1 cellular context compared by ENCODE assay signal in the genomic region with DNA sequence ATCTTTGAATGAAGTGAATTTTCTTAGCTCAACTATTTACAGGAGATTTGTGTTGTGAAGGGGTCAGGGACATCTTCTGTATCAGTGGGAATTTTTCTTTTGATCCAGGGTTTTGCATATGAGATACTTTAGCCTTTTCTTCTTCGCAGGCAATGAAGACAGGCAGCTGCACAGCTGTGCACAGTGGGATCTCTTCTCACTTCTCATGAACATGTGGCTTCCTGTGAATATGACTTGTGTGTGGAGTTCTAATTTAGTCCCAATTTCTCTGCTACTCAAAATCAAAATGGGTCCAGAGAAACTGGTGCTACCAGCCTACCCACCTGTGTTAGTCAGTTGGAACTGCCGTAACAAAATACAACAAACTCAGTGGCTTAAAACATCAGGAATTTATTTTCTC.
TF ChIP-seq lines count a peak whose summit lies in the region.

No MANE protein-coding gene starts in this region.

TF ChIP-seq in IMR-90, 13 proteins besides CTCF, POLR2A, EP300 and RAD21:
- TF ChIP-seq CEBPB (IDR thresholded peaks at IDR 0.05; ENCODE audit: low read depth, low read length) (no peak), MXI1 (IDR thresholded peaks at IDR 0.05; ENCODE audit: borderline replicate concordance, low read depth, low read length) (no peak), NFE2L2 (IDR thresholded peaks at IDR 0.05; ENCODE audit: low read depth, low read length) (no peak), USF2 (IDR thresholded peaks at IDR 0.05; ENCODE audit: low read depth, low read length) (no peak), MAFK (IDR thresholded peaks at IDR 0.05; ENCODE audit: low read depth, low read length) (no peak), MAZ (IDR thresholded peaks at IDR 0.05; ENCODE audit: borderline replicate concordance, low read depth, low read length) (no peak), RCOR1 (IDR thresholded peaks at IDR 0.05; ENCODE audit: insufficient replicate concordance, low read length) (no peak), FOS (IDR thresholded peaks at IDR 0.05; ENCODE audit: low read depth, low read length) (no peak), CHD1 (IDR thresholded peaks at IDR 0.05; ENCODE audit: low read depth, low read length) (no peak), ELK1 (IDR thresholded peaks at IDR 0.05; ENCODE audit: borderline replicate concordance, low read depth, low read length) (no peak), RFX5 (IDR thresholded peaks at IDR 0.05; ENCODE audit: low read depth, low read length) (no peak), BHLHE40 (IDR thresholded peaks at IDR 0.05; ENCODE audit: low read depth, low read length) (no peak), SMC3 (IDR thresholded peaks at IDR 0.05; ENCODE audit: low read depth, low read length) (no peak)
